ENCODE assay signal across 2 cellular contexts in the genomic region with DNA sequence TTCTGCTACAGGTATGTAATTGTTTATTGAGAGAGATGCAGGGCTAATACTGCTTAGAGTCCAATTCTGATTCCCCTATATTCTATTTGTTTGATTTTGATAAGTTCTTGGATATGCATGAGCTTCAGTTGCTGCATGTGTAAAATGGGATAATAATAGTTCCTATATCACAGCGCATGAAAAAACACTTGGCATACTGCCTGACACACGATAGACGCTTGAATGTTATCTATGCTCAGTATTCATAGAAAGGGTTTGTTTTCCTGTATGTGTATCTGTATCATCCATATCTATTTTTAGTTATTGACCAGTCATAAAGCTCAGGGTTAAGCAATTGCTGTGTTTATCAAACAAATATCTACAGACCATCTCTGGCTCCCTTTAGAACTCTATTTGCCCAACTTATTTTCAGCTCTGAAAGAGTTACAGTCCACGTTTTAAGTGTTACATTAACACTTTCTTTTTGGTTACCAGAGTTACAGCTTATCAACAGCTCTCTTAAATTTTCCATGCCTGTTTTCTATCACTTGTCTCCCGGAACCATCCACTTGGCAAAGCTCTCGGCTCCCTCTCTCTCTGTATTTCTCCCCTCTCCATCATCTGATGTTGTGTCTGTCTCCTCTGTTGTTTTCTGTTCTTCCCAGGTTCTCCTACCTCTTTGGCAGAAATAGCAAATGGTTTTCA.
A peak's percentile ranks its signal among the peaks of the same experiment; 100 is the strongest.
TF ChIP-seq lines count a peak whose summit lies in the region.

No MANE protein-coding gene starts in this region.

TF ChIP-seq in SK-N-SH, 30 proteins besides CTCF, POLR2A, EP300 and RAD21:
- TF ChIP-seq ELF1 (IDR thresholded peaks at IDR 0.05) (no peak), GATA2 (CRISPR knock-in tag; IDR thresholded peaks at IDR 0.05) (peak; percentile 33)

TF ChIP-seq in SK-N-SH treated with all-trans-retinoic acid at 6 μM for 48 hours, 23 proteins besides CTCF, POLR2A, EP300 and RAD21:
- TF ChIP-seq ARNTL (CRISPR knock-in tag; IDR thresholded peaks at IDR 0.05; ENCODE audit: borderline replicate concordance, low read depth) (no peak), BACH2 (CRISPR knock-in tag; IDR thresholded peaks at IDR 0.05; ENCODE audit: borderline replicate concordance) (no peak), ZNF70 (CRISPR knock-in tag; IDR thresholded peaks at IDR 0.05) (no peak), PPARA (CRISPR knock-in tag; IDR thresholded peaks at IDR 0.05; ENCODE audit: borderline replicate concordance) (no peak), ZFP3 (CRISPR knock-in tag; IDR thresholded peaks at IDR 0.05) (no peak), ZNF565 (CRISPR knock-in tag; conservative IDR thresholded peaks at IDR 0.05; ENCODE audit: low read depth) (no peak), ISL1 (CRISPR knock-in tag; IDR thresholded peaks at IDR 0.05) (no peak), SNAI2 (CRISPR knock-in tag; IDR thresholded peaks at IDR 0.05) (no peak)
- TF ChIP-seq, protein P1, sequence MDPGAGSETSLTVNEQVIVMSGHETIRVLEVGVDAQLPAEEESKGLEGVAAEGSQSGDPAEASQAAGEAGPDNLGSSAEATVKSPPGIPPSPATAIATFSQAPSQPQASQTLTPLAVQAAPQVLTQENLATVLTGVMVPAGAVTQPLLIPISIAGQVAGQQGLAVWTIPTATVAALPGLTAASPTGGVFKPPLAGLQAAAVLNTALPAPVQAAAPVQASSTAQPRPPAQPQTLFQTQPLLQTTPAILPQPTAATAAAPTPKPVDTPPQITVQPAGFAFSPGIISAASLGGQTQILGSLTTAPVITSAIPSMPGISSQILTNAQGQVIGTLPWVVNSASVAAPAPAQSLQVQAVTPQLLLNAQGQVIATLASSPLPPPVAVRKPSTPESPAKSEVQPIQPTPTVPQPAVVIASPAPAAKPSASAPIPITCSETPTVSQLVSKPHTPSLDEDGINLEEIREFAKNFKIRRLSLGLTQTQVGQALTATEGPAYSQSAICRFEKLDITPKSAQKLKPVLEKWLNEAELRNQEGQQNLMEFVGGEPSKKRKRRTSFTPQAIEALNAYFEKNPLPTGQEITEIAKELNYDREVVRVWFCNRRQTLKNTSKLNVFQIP (CRISPR knock-in tag; IDR thresholded peaks at IDR 0.05; ENCODE audit: borderline replicate concordance, low read depth), result no peak
- TF ChIP-seq, protein P2, sequence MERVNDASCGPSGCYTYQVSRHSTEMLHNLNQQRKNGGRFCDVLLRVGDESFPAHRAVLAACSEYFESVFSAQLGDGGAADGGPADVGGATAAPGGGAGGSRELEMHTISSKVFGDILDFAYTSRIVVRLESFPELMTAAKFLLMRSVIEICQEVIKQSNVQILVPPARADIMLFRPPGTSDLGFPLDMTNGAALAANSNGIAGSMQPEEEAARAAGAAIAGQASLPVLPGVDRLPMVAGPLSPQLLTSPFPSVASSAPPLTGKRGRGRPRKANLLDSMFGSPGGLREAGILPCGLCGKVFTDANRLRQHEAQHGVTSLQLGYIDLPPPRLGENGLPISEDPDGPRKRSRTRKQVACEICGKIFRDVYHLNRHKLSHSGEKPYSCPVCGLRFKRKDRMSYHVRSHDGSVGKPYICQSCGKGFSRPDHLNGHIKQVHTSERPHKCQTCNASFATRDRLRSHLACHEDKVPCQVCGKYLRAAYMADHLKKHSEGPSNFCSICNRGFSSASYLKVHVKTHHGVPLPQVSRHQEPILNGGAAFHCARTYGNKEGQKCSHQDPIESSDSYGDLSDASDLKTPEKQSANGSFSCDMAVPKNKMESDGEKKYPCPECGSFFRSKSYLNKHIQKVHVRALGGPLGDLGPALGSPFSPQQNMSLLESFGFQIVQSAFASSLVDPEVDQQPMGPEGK (CRISPR knock-in tag; IDR thresholded peaks at IDR 0.05; ENCODE audit: borderline replicate concordance), result no peak
TF ChIP-seq in SK-N-SH treated with all-trans-retinoic acid at 6 μM for 48 hours: peak in this region for 0.
